ENCODE assay signal across 8 cellular contexts in the genomic region with DNA sequence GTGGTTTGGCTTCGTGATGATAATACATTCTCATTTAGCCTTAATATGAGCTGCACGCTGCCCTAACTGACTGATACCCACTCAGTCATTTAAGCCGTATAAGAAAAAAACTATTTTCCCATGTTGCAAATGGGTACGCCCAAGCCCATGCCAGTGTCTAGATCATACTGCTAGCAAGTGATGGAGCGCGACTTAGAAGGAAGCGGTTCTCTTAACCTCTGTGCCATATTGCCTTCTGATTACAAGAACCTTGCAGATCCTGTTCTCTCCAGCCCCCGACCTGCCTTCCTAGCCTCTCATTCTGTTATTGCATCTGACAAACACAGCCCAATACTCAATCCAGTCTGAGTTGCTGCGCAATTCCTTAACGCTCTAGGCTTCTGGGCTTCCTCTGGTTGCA. TPM values are rescaled to one million over a fixed set of nuclear protein-coding genes. Genes with fewer than 3 reads are reported as not detected.
DNase-seq lines count a peak whose midpoint lies in the region; ATAC-seq lines count a peak whose summit lies in the region.

No MANE protein-coding gene starts in this region.

- H3K4me3 Mint-ChIP-seq in activated CD4-positive, alpha-beta memory T cell treated with anti-CD3 and anti-CD28 coated beads, Interleukin-2, amount 10 ng/mL, durations not matched to agents 7 days and 5 days, result peak overlapping the region; percentile 96

- intact Hi-C loops in left ventricle myocardium superior (cut with micrococcal nuclease), result no loop called here

- CTCF ChIA-PET in activated CD4-positive, alpha-beta memory T cell treated with anti-CD3 and anti-CD28 coated beads, Interleukin-2, amount 10 ng/mL, durations not matched to agents 7 days and 5 days (lab: Charles Lee), result no interaction called here

- H3K27ac Mint-ChIP-seq in activated CD4-positive, alpha-beta memory T cell treated with anti-CD3 and anti-CD28 coated beads, Interleukin-2, amount 10 ng/mL, durations not matched to agents 7 days and 5 days, result peak overlapping the region; percentile 89

- peaks cover 7% of the 10 kb centered on the region for H3K36me3 Mint-ChIP-seq in activated CD4-positive, alpha-beta memory T cell treated with anti-CD3 and anti-CD28 coated beads, Interleukin-2, amount 10 ng/mL, durations not matched to agents 7 days and 5 days (ENCODE audit: low read depth)

- ATAC-seq in HG02759 (IDR thresholded peaks at IDR 0.05; ENCODE audit: unreplicated experiment) (peak; percentile 11), left ventricle myocardium superior (peak; percentile 9), GM18519 (IDR thresholded peaks at IDR 0.05; ENCODE audit: low FRiP score, unreplicated experiment) (no peak), HG03342 (IDR thresholded peaks at IDR 0.05; ENCODE audit: unreplicated experiment) (no peak)

- no peaks in the 10 kb centered on the region for H3K27me3 Mint-ChIP-seq in activated CD4-positive, alpha-beta memory T cell treated with anti-CD3 and anti-CD28 coated beads, Interleukin-2, amount 10 ng/mL, durations not matched to agents 7 days and 5 days

- no peaks in the 10 kb centered on the region for H3K9me3 Mint-ChIP-seq in activated CD4-positive, alpha-beta memory T cell treated with anti-CD3 and anti-CD28 coated beads, Interleukin-2, amount 10 ng/mL, durations not matched to agents 7 days and 5 days

- DNase-seq in CD1c-positive myeloid dendritic cell (ENCODE audit: extremely low spot score) (peak; percentile 5), left ventricle myocardium superior (no peak), skeletal muscle cell (ENCODE audit: low read depth) (no peak), ureter (ENCODE audit: low spot score) (no peak)
- peak; percentile 21 for DNase-seq in activated CD4-positive, alpha-beta memory T cell treated with anti-CD3 and anti-CD28 coated beads, Interleukin-2, amount 10 ng/mL, durations not matched to agents 7 days and 5 days

- peak overlapping the region; percentile 100 for H3K4me3 ChIP-seq in skeletal muscle cell (ENCODE audit: low read depth, low read length)

- POLR2A ChIA-PET in activated CD4-positive, alpha-beta memory T cell treated with anti-CD3 and anti-CD28 coated beads, Interleukin-2, amount 10 ng/mL, durations not matched to agents 7 days and 5 days (lab: Charles Lee), result interaction anchor here (1.0 to 1.2 kb wide), 2 partner anchors 14 to 252 kb away, joined by 3 to 5 read pairs; no protein-coding TSS in a partner anchor

- peaks cover 54% of the 10 kb centered on the region for H3K4me1 Mint-ChIP-seq in activated CD4-positive, alpha-beta memory T cell treated with anti-CD3 and anti-CD28 coated beads, Interleukin-2, amount 10 ng/mL, durations not matched to agents 7 days and 5 days

RNA-seq across cellular contexts. Expression of a gene that starts 0.6 kb away (rescaled TPM):
- total RNA-seq in activated CD4-positive, alpha-beta memory T cell treated with anti-CD3 and anti-CD28 coated beads, Interleukin-2, amount 10 ng/mL, durations not matched to agents 7 days and 5 days, result 10 to 100 TPM; 25.0 to 27.1 TPM
- 10.7 TPM for total RNA-seq in left ventricle myocardium superior
- 41.5 TPM for total RNA-seq in ureter

RNA-seq across cellular contexts. Expression of a gene that starts 0.7 kb away (rescaled TPM):
- total RNA-seq in activated CD4-positive, alpha-beta memory T cell treated with anti-CD3 and anti-CD28 coated beads, Interleukin-2, amount 10 ng/mL, durations not matched to agents 7 days and 5 days, result 1 to 10 TPM; 4.0 to 4.3 TPM
- total RNA-seq in left ventricle myocardium superior, result 2.9 TPM
- 9.3 TPM for total RNA-seq in ureter

Comparison
In these comparisons a context has a peak if more than half of its experiments do, and no peak if none do; other contexts are left out.
1. DNase-seq: peak in CD1c-positive myeloid dendritic cell (single experiment) and activated CD4-positive, alpha-beta memory T cell treated with anti-CD3 and anti-CD28 coated beads, Interleukin-2, amount 10 ng/mL, durations not matched to agents 7 days and 5 days (single experiment); none in left ventricle myocardium superior (single experiment), skeletal muscle cell (single experiment) and ureter (single experiment).
2. ATAC-seq: peak in HG02759 (single experiment) and left ventricle myocardium superior (single experiment); none in GM18519 (single experiment) and HG03342 (single experiment).